In the genomic region with DNA sequence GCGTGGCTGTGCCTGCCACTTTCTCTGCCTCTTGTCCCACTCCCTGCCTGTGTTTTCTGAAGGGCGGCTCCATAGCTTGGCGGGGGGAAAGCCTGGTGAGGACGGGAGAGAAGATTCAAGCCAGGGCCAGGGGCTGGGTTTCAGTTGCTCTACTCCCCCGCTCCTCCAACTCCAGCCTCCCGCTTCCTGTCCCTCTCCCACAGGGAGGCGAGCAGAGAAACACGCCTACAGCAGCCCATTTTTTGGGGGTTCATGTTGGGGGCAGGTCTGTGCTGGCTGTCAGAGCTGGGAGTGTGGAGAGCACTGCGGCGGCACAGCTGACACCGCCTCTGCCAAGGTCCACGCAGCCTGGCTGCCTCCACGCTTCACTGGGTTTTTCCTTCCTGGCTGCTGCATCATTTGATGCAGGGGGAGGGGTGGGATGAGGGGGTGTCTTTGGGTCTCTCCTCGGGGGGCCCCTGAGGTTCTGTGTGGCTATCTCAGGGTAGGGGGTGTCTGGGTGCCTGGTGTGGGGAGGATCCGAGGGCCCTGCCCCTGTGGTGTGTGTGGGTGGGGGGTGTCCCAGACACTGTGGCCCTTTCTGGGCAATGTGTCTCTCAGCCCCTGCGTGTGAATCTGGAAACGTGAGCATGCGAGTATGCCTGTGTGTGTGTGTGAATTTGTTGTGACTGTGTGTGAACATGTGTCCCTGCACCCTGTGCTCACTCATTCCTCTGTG, we compare ENCODE assay signal across 11 cellular contexts. TPM values are rescaled to one million over a fixed set of nuclear protein-coding genes. Genes with fewer than 3 reads are reported as not detected.
DNase-seq lines count a peak whose midpoint lies in the region; ATAC-seq and TF ChIP-seq lines count a peak whose summit lies in the region.
"Had no signal": no experiment of that assay in that cellular context is flagged by ENCODE, and none has a peak within 500 bp of the region (broad histone marks: within the 10 kb centered on the region; RNA-seq: fewer than 3 reads in every experiment).

No MANE protein-coding gene starts in this region.

- no peak overlapping the region for H3K4me3 Mint-ChIP-seq in stimulated activated effector memory CD8-positive, alpha-beta T cell treated with anti-CD3 and anti-CD28 coated beads, Interleukin-12 subunit alpha, Interleukin-12 subunit beta, amount 100 ng/mL, for 72 hours

- H3K4me1 Mint-ChIP-seq in stimulated activated effector memory CD8-positive, alpha-beta T cell treated with anti-CD3 and anti-CD28 coated beads, Interleukin-12 subunit alpha, Interleukin-12 subunit beta, amount 100 ng/mL, for 72 hours = peaks cover 7% of the 10 kb centered on the region

- H3K4me3 ChIP-seq in epithelial cell of proximal tubule (ENCODE audit: low read depth, low read length) = peak overlapping the region; percentile 18

- no peaks in the 10 kb centered on the region for H3K9me3 Mint-ChIP-seq in stimulated activated effector memory CD8-positive, alpha-beta T cell treated with anti-CD3 and anti-CD28 coated beads, Interleukin-12 subunit alpha, Interleukin-12 subunit beta, amount 100 ng/mL, for 72 hours
- H3K9me3 Mint-ChIP-seq: activated naive CD4-positive, alpha-beta T cell treated with anti-CD3 and anti-CD28 coated beads, Interleukin-2, amount 50 U/mL, for 72 hours had no signal

- H3K36me3 Mint-ChIP-seq in stimulated activated effector memory CD8-positive, alpha-beta T cell treated with anti-CD3 and anti-CD28 coated beads, Interleukin-12 subunit alpha, Interleukin-12 subunit beta, amount 100 ng/mL, for 72 hours = no peaks in the 10 kb centered on the region
- H3K36me3 Mint-ChIP-seq: activated naive CD4-positive, alpha-beta T cell treated with anti-CD3 and anti-CD28 coated beads, Interleukin-2, amount 50 U/mL, for 72 hours had no signal

- DNase-seq in NCI-H82 (lab: John Stamatoyannopoulos, UW) (peak; percentile 54), NCI-H82 treated with DMSO at 0.1 percent for 48 hours (lab: John Stamatoyannopoulos, UW; ENCODE audit: unreplicated experiment) (no peak), NCI-H69 (lab: John Stamatoyannopoulos, UW) (peak; percentile 91), epithelial cell of proximal tubule (ENCODE audit: low read depth) (no peak)
- DNase-seq in stimulated activated effector memory CD8-positive, alpha-beta T cell treated with anti-CD3 and anti-CD28 coated beads, Interleukin-12 subunit alpha, Interleukin-12 subunit beta, amount 100 ng/mL, for 72 hours (ENCODE audit: low spot score in 2 of 2) = no peak
- no peak for DNase-seq in activated CD4-positive, CD25-positive, alpha-beta regulatory T cell (lab: John Stamatoyannopoulos, UW)
- no peak for DNase-seq in activated CD4-positive, alpha-beta T cell treated with anti-CD3 and anti-CD28 coated beads for 48 hours
- DNase-seq: stimulated activated naive CD4-positive, alpha-beta T cell treated with Interleukin-2 at 50 U/mL for 16 hours; SW 1271 had no signal

- peak; percentile 27 for ATAC-seq in stimulated activated effector memory CD8-positive, alpha-beta T cell treated with anti-CD3 and anti-CD28 coated beads, Interleukin-12 subunit alpha, Interleukin-12 subunit beta, amount 100 ng/mL, for 72 hours
- ATAC-seq in GM21825 (IDR thresholded peaks at IDR 0.05; ENCODE audit: unreplicated experiment) = no peak

- no peak for TF ChIP-seq CTCF in epithelial cell of proximal tubule (conservative IDR thresholded peaks at IDR 0.05; ENCODE audit: low read depth, low read length)

- no peak overlapping the region for H3K27ac Mint-ChIP-seq in stimulated activated effector memory CD8-positive, alpha-beta T cell treated with anti-CD3 and anti-CD28 coated beads, Interleukin-12 subunit alpha, Interleukin-12 subunit beta, amount 100 ng/mL, for 72 hours
- H3K27ac Mint-ChIP-seq: activated naive CD4-positive, alpha-beta T cell treated with anti-CD3 and anti-CD28 coated beads, Interleukin-2, amount 50 U/mL, for 72 hours had no signal

RNA-seq across cellular contexts. Expression of gene KRT80, which starts 10.7 kb away (rescaled TPM):
- total RNA-seq in epithelial cell of proximal tubule = 18.0 and 32.1 TPM in 2 replicates
- total RNA-seq: activated naive CD4-positive, alpha-beta T cell treated with anti-CD3 and anti-CD28 coated beads, Interleukin-2, amount 50 U/mL, for 72 hours had no signal

RNA-seq across cellular contexts. Expression of gene KRT7, which starts 30.5 kb away (rescaled TPM):
- total RNA-seq in epithelial cell of proximal tubule = 495 and 768 TPM in 2 replicates

Comparison
In these comparisons a context has a peak if more than half of its experiments do, and no peak if none do; other contexts are left out.
1. DNase-seq: peak in NCI-H82 (single experiment) and NCI-H69 (single experiment); none in NCI-H82 treated with DMSO at 0.1 percent for 48 hours (single experiment), epithelial cell of proximal tubule (single experiment), stimulated activated effector memory CD8-positive, alpha-beta T cell treated with anti-CD3 and anti-CD28 coated beads, Interleukin-12 subunit alpha, Interleukin-12 subunit beta, amount 100 ng/mL, for 72 hours (0 of 2), activated CD4-positive, CD25-positive, alpha-beta regulatory T cell (0 of 4) and activated CD4-positive, alpha-beta T cell treated with anti-CD3 and anti-CD28 coated beads for 48 hours (single experiment).